Comparison of ENCODE assay signal across 27 cellular contexts in genomic region chr9:124471761-124472160, GRCh38. TPM values are rescaled to one million over a fixed set of nuclear protein-coding genes. Genes with fewer than 3 reads are reported as not detected.
"Had no signal": no experiment of that assay in that cellular context is flagged by ENCODE, and none has a peak within 500 bp of the region (broad histone marks: within the 10 kb centered on the region; RNA-seq: fewer than 3 reads in every experiment).

No MANE protein-coding gene starts in this region.

- H3K27ac ChIP-seq: dorsolateral prefrontal cortex, epithelial cell of prostate, esophagus muscularis mucosa, gastrocnemius medialis, heart right ventricle, neutrophil, right atrium auricular region, sigmoid colon, skin epidermis, stomach, thoracic aorta, transverse colon had no signal

- ATAC-seq: gastrocnemius medialis; heart right ventricle; naive thymus-derived CD4-positive, alpha-beta T cell had no signal

- H3K36me3 ChIP-seq: esophagus muscularis mucosa, gastrocnemius medialis, heart right ventricle, neutrophil, right atrium auricular region, sigmoid colon, stomach, thoracic aorta, transverse colon had no signal

- H3K9me3 ChIP-seq: esophagus muscularis mucosa, gastrocnemius medialis, heart right ventricle, neutrophil, right atrium auricular region, sigmoid colon, stomach, thoracic aorta, transverse colon had no signal

- DNase-seq: cortex of kidney; dorsolateral prefrontal cortex; effector memory CD4-positive, alpha-beta T cell; gastrocnemius medialis; hypothalamus; kidney glomerular epithelial cell; mammary epithelial cell; naive thymus-derived CD4-positive, alpha-beta T cell; nephron progenitor cell; sigmoid colon; stimulated activated CD4-positive, alpha-beta T cell treated with anti-CD3 and anti-CD28 coated beads, Interleukin-2, amount 100 ng/mL, for 24 hours; stimulated activated naive CD4-positive, alpha-beta T cell; stomach; substantia nigra; transverse colon had no signal

- H3K4me1 ChIP-seq: esophagus muscularis mucosa, gastrocnemius medialis, heart right ventricle, right atrium auricular region, sigmoid colon, stomach, transverse colon had no signal

- H3K9me3 Mint-ChIP-seq: naive thymus-derived CD4-positive, alpha-beta T cell; nephron progenitor cell had no signal

- H3K27me3 ChIP-seq: right atrium auricular region had no signal

- H3K4me3 Mint-ChIP-seq: naive thymus-derived CD4-positive, alpha-beta T cell; nephron progenitor cell had no signal

- H3K27ac Mint-ChIP-seq: naive thymus-derived CD4-positive, alpha-beta T cell; nephron progenitor cell had no signal

- H3K4me3 ChIP-seq: dorsolateral prefrontal cortex, esophagus muscularis mucosa, gastrocnemius medialis, heart right ventricle, right atrium auricular region, sigmoid colon, skin epidermis, stomach, thoracic aorta, transverse colon had no signal

- H3K36me3 Mint-ChIP-seq: naive thymus-derived CD4-positive, alpha-beta T cell had no signal

RNA-seq across cellular contexts. Expression of gene ADGRD2, which starts 21.5 kb away (rescaled TPM):
- total RNA-seq: esophagus muscularis mucosa; fibroblast of villous mesenchyme; gastrocnemius medialis; mesenteric fat pad; naive thymus-derived CD4-positive, alpha-beta T cell; osteocyte; right atrium auricular region; sigmoid colon; stomach; thoracic aorta; transverse colon; urinary bladder had no signal

RNA-seq across cellular contexts. Expression of gene NR5A1, which starts 35.4 kb away (rescaled TPM):
- total RNA-seq: fibroblast of villous mesenchyme, gastrocnemius medialis, heart right ventricle, mammary epithelial cell, mesenteric fat pad, mononuclear cell, osteocyte, right atrium auricular region, sigmoid colon, stomach, thoracic aorta, transverse colon, urinary bladder had no signal
